Comparison of ENCODE assay signal across 7 cellular contexts in the genomic region with DNA sequence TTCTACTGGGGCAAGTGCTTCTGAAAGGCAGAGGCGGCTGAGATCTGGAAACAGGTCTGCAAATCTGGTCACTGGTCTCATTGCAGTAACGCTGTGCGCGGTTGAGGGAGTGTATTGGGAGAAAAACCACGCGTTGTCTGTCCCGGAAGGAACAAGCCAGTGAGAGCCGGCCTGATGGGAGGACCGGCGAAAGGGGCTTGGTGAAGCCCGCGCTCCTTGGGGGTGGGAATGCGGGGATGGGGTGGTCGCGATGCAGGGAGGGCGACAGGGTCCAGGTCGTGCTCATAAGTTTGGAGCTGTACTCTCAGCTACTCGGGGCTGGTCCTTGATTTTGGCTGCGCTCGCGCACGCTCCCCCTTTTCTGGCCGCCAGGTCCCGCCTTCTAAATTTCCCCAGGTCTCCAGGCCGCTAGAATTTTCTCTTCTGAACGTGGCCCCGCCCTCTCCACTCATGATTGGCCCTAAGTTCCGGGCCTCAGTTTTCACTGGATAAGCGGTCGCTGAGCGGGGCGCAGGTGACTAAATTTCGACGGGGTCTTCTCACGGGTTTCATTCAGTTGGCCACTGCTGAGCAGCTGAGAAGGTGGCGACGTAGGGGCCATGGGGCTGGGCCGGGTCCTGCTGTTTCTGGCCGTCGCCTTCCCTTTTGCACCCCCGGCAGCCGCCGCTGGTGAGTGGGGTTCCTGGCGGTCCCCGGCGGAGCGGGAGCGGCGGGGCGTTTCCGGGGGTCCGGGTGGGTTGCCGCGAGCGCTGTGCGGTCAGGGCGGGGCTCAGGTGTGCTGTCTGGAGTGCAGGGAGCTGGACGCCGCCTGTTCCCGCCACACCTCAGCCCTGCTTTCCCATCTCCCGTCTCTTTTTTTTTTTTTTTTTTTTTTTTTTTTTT. TPM values are rescaled to one million over a fixed set of nuclear protein-coding genes. Genes with fewer than 3 reads are reported as not detected.
DNase-seq lines count a peak whose midpoint lies in the region; ATAC-seq and TF ChIP-seq lines count a peak whose summit lies in the region.

TSS of gene MICB (plus strand) at position 551 of the 882 bp plus-strand sequence. CDS start at position 600, 49 bp downstream.

- H3K9me3 ChIP-seq in mucosa of descending colon, result no peaks in the 10 kb centered on the region

- H3K36me3 ChIP-seq in mucosa of descending colon (ENCODE audit: low read depth), result no peaks in the 10 kb centered on the region

- no peak within 1 kb of the TSS for H3K4me3 ChIP-seq in mucosa of descending colon

- intact Hi-C loops in mucosa of descending colon (cut with DNase I, micrococcal nuclease), result loop anchor here in 1 of 2 donors (10.0 kb wide), 1 partner anchor 97 kb away; the partner anchor contains the start of gene NCR3

- H3K4me1 ChIP-seq in mucosa of descending colon (ENCODE audit: low read depth), result peaks cover 12% of the 10 kb centered on the region

- DNase-seq in NCI-H82 (lab: John Stamatoyannopoulos, UW) (peak; percentile 61), epidermal melanocyte (ENCODE audit: insufficient read length, low spot score) (peak; percentile 64), mucosa of descending colon (peak; percentile 78 to 87 (median 86))
- DNase-seq in activated CD8-positive, alpha-beta memory T cell treated with anti-CD3 and anti-CD28 coated beads, Interleukin-2, amount 50 U/mL, for 4 hours, result peak; percentile 85
- DNase-seq in stimulated activated CD8-positive, alpha-beta memory T cell treated with anti-CD3 and anti-CD28 coated beads, Interleukin-4, amount 100 ng/mL, for 24 hours (ENCODE audit: low read depth), result peak; percentile 78

- ATAC-seq in GM18498 (IDR thresholded peaks at IDR 0.05; ENCODE audit: unreplicated experiment) (peak; percentile 50), HG02981 (IDR thresholded peaks at IDR 0.05; ENCODE audit: unreplicated experiment) (peak; percentile 44), mucosa of descending colon (peak; percentile 77)

- no peak for TF ChIP-seq CTCF in mucosa of descending colon (IDR thresholded peaks at IDR 0.05)

RNA-seq across cellular contexts. Expression of gene MICB, which starts in this region (rescaled TPM):
- 1 to 10 TPM; 1.3 to 4.1 (median 2.9) TPM for total RNA-seq in mucosa of descending colon
